ENCODE assay signal across 9 cellular contexts in genomic region chr13:37109080-37109678, GRCh38. TPM values are rescaled to one million over a fixed set of nuclear protein-coding genes. Genes with fewer than 3 reads are reported as not detected.
A peak's percentile ranks its signal among the peaks of the same experiment; 100 is the strongest.
DNase-seq lines count a peak whose midpoint lies in the region; ATAC-seq and FAIRE-seq lines count a peak whose summit lies in the region.
"Had no signal": no experiment of that assay in that cellular context is flagged by ENCODE, and none has a peak within 500 bp of the region (broad histone marks: within the 10 kb centered on the region; RNA-seq: fewer than 3 reads in every experiment).

No MANE protein-coding gene starts in this region.

- H3K36me3 Mint-ChIP-seq in activated T-cell treated with anti-CD3 and anti-CD28 coated beads, Interleukin-2, amount 50 U/mL, for 4 hours (ENCODE audit: insufficient read depth) = no peaks in the 10 kb centered on the region

- no peaks in the 10 kb centered on the region for H3K4me1 Mint-ChIP-seq in activated T-cell treated with anti-CD3 and anti-CD28 coated beads, Interleukin-2, amount 50 U/mL, for 4 hours (ENCODE audit: low read depth)

- DNase-seq in AG08396 (ENCODE audit: low spot score) = peak; percentile 33
- DNase-seq in GM19239 (ENCODE audit: insufficient read length, low spot score) = no peak
- DNase-seq in RKO (ENCODE audit: low spot score) = peak; percentile 37
- DNase-seq in fibroblast of peridontal ligament (ENCODE audit: extremely low read depth) = peak; percentile 88
- DNase-seq in pons (ENCODE audit: low spot score) = peak; percentile 77
- no peak for DNase-seq in NCI-H2029 (lab: John Stamatoyannopoulos, UW)
- DNase-seq in activated T-cell treated with anti-CD3 and anti-CD28 coated beads, Interleukin-2, amount 50 U/mL, for 4 hours = no peak
- no peak for DNase-seq in activated effector memory CD4-positive, alpha-beta T cell treated with anti-CD3 and anti-CD28 coated beads, Interleukin-2, amount 50 U/mL, for 16 hours

- peaks cover 11% of the 10 kb centered on the region for H3K27me3 Mint-ChIP-seq in activated T-cell treated with anti-CD3 and anti-CD28 coated beads, Interleukin-2, amount 50 U/mL, for 4 hours (ENCODE audit: low read depth)

- peak; percentile 57 for FAIRE-seq in GM19239 (lab: Jason Lieb, UNC)

- H3K4me3 Mint-ChIP-seq in activated T-cell treated with anti-CD3 and anti-CD28 coated beads, Interleukin-2, amount 50 U/mL, for 4 hours = no peak overlapping the region

- no peak for ATAC-seq in activated T-cell treated with anti-CD3 and anti-CD28 coated beads, Interleukin-2, amount 50 U/mL, for 4 hours

- no peaks in the 10 kb centered on the region for H3K9me3 Mint-ChIP-seq in activated T-cell treated with anti-CD3 and anti-CD28 coated beads, Interleukin-2, amount 50 U/mL, for 4 hours

RNA-seq across cellular contexts. Expression of gene CSNK1A1L, which starts 3.7 kb away (rescaled TPM):
- not detected for total RNA-seq in activated T-cell treated with anti-CD3 and anti-CD28 coated beads, Interleukin-2, amount 50 U/mL, for 4 hours
- total RNA-seq: subcutaneous adipose tissue had no signal

RNA-seq across cellular contexts. Expression of gene SUPT20H, which starts 49.7 kb away (rescaled TPM):
- 10 to 100 TPM; 44.4 to 51.8 (median 45.6) TPM for total RNA-seq in activated T-cell treated with anti-CD3 and anti-CD28 coated beads, Interleukin-2, amount 50 U/mL, for 4 hours

Comparison
In these comparisons a context has a peak if more than half of its experiments do, and no peak if none do; other contexts are left out.
1. DNase-seq: peak in AG08396 (single experiment), RKO (single experiment), fibroblast of peridontal ligament (single experiment) and pons (single experiment); none in GM19239 (single experiment), NCI-H2029 (single experiment), activated T-cell treated with anti-CD3 and anti-CD28 coated beads, Interleukin-2, amount 50 U/mL, for 4 hours (single experiment) and activated effector memory CD4-positive, alpha-beta T cell treated with anti-CD3 and anti-CD28 coated beads, Interleukin-2, amount 50 U/mL, for 16 hours (single experiment).